14 cellular contexts compared by ENCODE assay signal in genomic region chr1:211566431-211567025, GRCh38. TPM values are rescaled to one million over a fixed set of nuclear protein-coding genes. Genes with fewer than 3 reads are reported as not detected.
DNase-seq lines count a peak whose midpoint lies in the region; ATAC-seq and TF ChIP-seq lines count a peak whose summit lies in the region.
"Had no signal": no experiment of that assay in that cellular context is flagged by ENCODE, and none has a peak within 500 bp of the region (broad histone marks: within the 10 kb centered on the region; RNA-seq: fewer than 3 reads in every experiment).

No MANE protein-coding gene starts in this region.

- H3K79me2 ChIP-seq in mammary epithelial cell (ENCODE audit: insufficient read depth, low read length): peaks cover under 1% of the 10 kb centered on the region

- H3K4me1 ChIP-seq in gastrocnemius medialis: no peaks in the 10 kb centered on the region
- H3K4me1 ChIP-seq in mammary epithelial cell (ENCODE audit: insufficient read depth, low read length): no peaks in the 10 kb centered on the region
- H3K4me1 ChIP-seq: A549, left lung, upper lobe of right lung had no signal

- H3K4me3 ChIP-seq in gastrocnemius medialis (no peak overlapping the region), mammary epithelial cell (replicated peaks in 1 of 3; ENCODE audit: insufficient read depth in 1 of 3, low read depth in 2 of 3, low read length in 3 of 3) (no peak overlapping the region)
- H3K4me3 ChIP-seq: A549, left lung, upper lobe of right lung had no signal

- no peaks in the 10 kb centered on the region for H3K36me3 Mint-ChIP-seq in activated CD4-positive, alpha-beta memory T cell treated with anti-CD3 and anti-CD28 coated beads for 36 hours
- no peaks in the 10 kb centered on the region for H3K36me3 Mint-ChIP-seq in activated CD4-positive, alpha-beta memory T cell treated with anti-CD3 and anti-CD28 coated beads, Interleukin-2, amount 10 ng/mL, durations not matched to agents 7 days and 5 days (ENCODE audit: low read depth)

- H3K9me3 ChIP-seq in gastrocnemius medialis: no peaks in the 10 kb centered on the region
- H3K9me3 ChIP-seq in mammary epithelial cell (replicated peaks; ENCODE audit: insufficient read depth, low read length): no peaks in the 10 kb centered on the region
- H3K9me3 ChIP-seq: A549, left lung, upper lobe of right lung had no signal

- no peaks in the 10 kb centered on the region for H3K9me3 Mint-ChIP-seq in activated CD4-positive, alpha-beta memory T cell treated with anti-CD3 and anti-CD28 coated beads for 36 hours
- H3K9me3 Mint-ChIP-seq in activated CD4-positive, alpha-beta memory T cell treated with anti-CD3 and anti-CD28 coated beads, Interleukin-2, amount 10 ng/mL, durations not matched to agents 7 days and 5 days: no peaks in the 10 kb centered on the region
- H3K9me3 Mint-ChIP-seq: activated T-cell treated with anti-CD3 and anti-CD28 coated beads, Interleukin-2, amount 50 U/mL, for 24 hours; T-helper 2 cell treated with Interferon-gamma antibody and Interleukin-4, amounts not matched to agents 5 μg/mL and 100 μg/mL, for 36 hours had no signal

- WGBS in mammary epithelial cell (ENCODE audit: low coverage, missing lambda C conversion rate): 79% methylated on average over 5 of the region's 5 CpGs

- H4K20me1 ChIP-seq in mammary epithelial cell (ENCODE audit: insufficient read depth, low read length): no peaks in the 10 kb centered on the region

- CTCF ChIA-PET in activated CD4-positive, alpha-beta memory T cell treated with anti-CD3 and anti-CD28 coated beads for 36 hours (lab: Charles Lee): interaction anchor here (1.0 kb wide), 1 partner anchor 12 kb away, joined by 4 read pairs; the partner anchor contains the start of gene SLC30A1
- CTCF ChIA-PET in activated CD4-positive, alpha-beta memory T cell treated with anti-CD3 and anti-CD28 coated beads, Interleukin-2, amount 10 ng/mL, durations not matched to agents 7 days and 5 days (lab: Charles Lee): no interaction called here
- CTCF ChIA-PET in mammary epithelial cell (lab: Charles Lee; ENCODE audit: low non-redundant PET): no interaction called here

- ATAC-seq in GM21367 (IDR thresholded peaks at IDR 0.05; ENCODE audit: unreplicated experiment): peak; percentile 78
- peak; percentile 91 for ATAC-seq in HG03039 (IDR thresholded peaks at IDR 0.05; ENCODE audit: unreplicated experiment)
- ATAC-seq in left lobe of liver: peak; percentile 64
- no peak for ATAC-seq in gastrocnemius medialis
- ATAC-seq: A549, left lung, upper lobe of right lung had no signal

- H3K27me3 ChIP-seq in gastrocnemius medialis (no peaks in the 10 kb centered on the region), mammary epithelial cell (ENCODE audit: insufficient read depth, low read length) (no peaks in the 10 kb centered on the region)
- H3K27me3 ChIP-seq: left lung, upper lobe of right lung had no signal

- no peak overlapping the region for H3K4me3 Mint-ChIP-seq in activated CD4-positive, alpha-beta memory T cell treated with anti-CD3 and anti-CD28 coated beads for 36 hours
- no peak overlapping the region for H3K4me3 Mint-ChIP-seq in activated CD4-positive, alpha-beta memory T cell treated with anti-CD3 and anti-CD28 coated beads, Interleukin-2, amount 10 ng/mL, durations not matched to agents 7 days and 5 days
- H3K4me3 Mint-ChIP-seq: activated T-cell treated with anti-CD3 and anti-CD28 coated beads, Interleukin-2, amount 50 U/mL, for 24 hours; T-helper 2 cell treated with Interferon-gamma antibody and Interleukin-4, amounts not matched to agents 5 μg/mL and 100 μg/mL, for 36 hours had no signal

- no TSS peak for BruUV-seq in mammary epithelial cell (replicated peaks; lab: Mats Ljungman, UMichigan)

- H3K27ac ChIP-seq in gastrocnemius medialis (no peak overlapping the region), mammary epithelial cell (ENCODE audit: insufficient read depth, low read depth, low read length) (no peak overlapping the region)
- H3K27ac ChIP-seq: A549, left lung, upper lobe of right lung had no signal

- in situ Hi-C loops in gastrocnemius medialis (cut with MboI; ENCODE audit: low sequenced_read_pairs in 4 of 4) (loop anchor here in 1 of 4 donors (5.0 to 25.0 kb wide), 2 partner anchors 86 to 271 kb away; partner anchors contain the start of gene LPGAT1), mammary epithelial cell (cut with MboI; ENCODE audit: low sequenced_read_pairs in 2 of 2) (loop anchor here in 1 of 2 donors (5.0 kb wide), 1 partner anchor 86 kb away; no protein-coding TSS in a partner anchor)

- H3K36me3 ChIP-seq in gastrocnemius medialis (no peaks in the 10 kb centered on the region), mammary epithelial cell (ENCODE audit: insufficient read depth, low read length) (peaks cover under 1% of the 10 kb centered on the region)
- H3K36me3 ChIP-seq: left lung, upper lobe of right lung had no signal

- peak; percentile 23 for DNase-seq in activated CD4-positive, alpha-beta memory T cell treated with anti-CD3 and anti-CD28 coated beads for 36 hours
- no peak for DNase-seq in activated CD4-positive, alpha-beta memory T cell treated with anti-CD3 and anti-CD28 coated beads, Interleukin-2, amount 10 ng/mL, durations not matched to agents 7 days and 5 days
- no peak for DNase-seq in left lobe of liver (ENCODE audit: low spot score)
- no peak for DNase-seq in cerebellum (ENCODE audit: low spot score)
- no peak for DNase-seq in gastrocnemius medialis
- DNase-seq in mammary epithelial cell: no peak
- DNase-seq: activated T-cell treated with anti-CD3 and anti-CD28 coated beads, Interleukin-2, amount 50 U/mL, for 24 hours; left lung; posterior cingulate gyrus; upper lobe of right lung had no signal

- TF ChIP-seq POLR2A in gastrocnemius medialis (IDR thresholded peaks at IDR 0.05): no peak

- dilution Hi-C loops in mammary epithelial cell (cut with HindIII; ENCODE audit: low sequenced_read_pairs): no loop called here

- H3K4me1 Mint-ChIP-seq in activated CD4-positive, alpha-beta memory T cell treated with anti-CD3 and anti-CD28 coated beads for 36 hours (ENCODE audit: low read depth): peaks cover 23% of the 10 kb centered on the region
- H3K4me1 Mint-ChIP-seq in activated CD4-positive, alpha-beta memory T cell treated with anti-CD3 and anti-CD28 coated beads, Interleukin-2, amount 10 ng/mL, durations not matched to agents 7 days and 5 days: peaks cover 18% of the 10 kb centered on the region

- POLR2A ChIA-PET in activated CD4-positive, alpha-beta memory T cell treated with anti-CD3 and anti-CD28 coated beads for 36 hours (lab: Charles Lee): no interaction called here
- POLR2A ChIA-PET in activated CD4-positive, alpha-beta memory T cell treated with anti-CD3 and anti-CD28 coated beads, Interleukin-2, amount 10 ng/mL, durations not matched to agents 7 days and 5 days (lab: Charles Lee): no interaction called here

- no peak overlapping the region for H3K9ac ChIP-seq in mammary epithelial cell (ENCODE audit: insufficient read depth, low read length)

- TF ChIP-seq CTCF in gastrocnemius medialis (IDR thresholded peaks at IDR 0.05 in 4 of 5, conservative IDR thresholded peaks at IDR 0.05 in 1 of 5) (no peak), mammary epithelial cell (conservative IDR thresholded peaks at IDR 0.05 in 1 of 2, IDR thresholded peaks at IDR 0.05 in 1 of 2; ENCODE audit: extremely low read depth in 1 of 2, insufficient read depth in 1 of 2, low read depth in 1 of 2, low read length in 2 of 2) (no peak)

- intact Hi-C loops in activated CD4-positive, alpha-beta memory T cell treated with anti-CD3 and anti-CD28 coated beads for 36 hours (cut with micrococcal nuclease): no loop called here
- intact Hi-C loops in gastrocnemius medialis (cut with DNase I; ENCODE audit: low total_unique reads): no loop called here
- intact Hi-C loops in mammary epithelial cell (cut with micrococcal nuclease): no loop called here

- peaks cover 1% of the 10 kb centered on the region for H3K27me3 Mint-ChIP-seq in activated CD4-positive, alpha-beta memory T cell treated with anti-CD3 and anti-CD28 coated beads for 36 hours
- no peaks in the 10 kb centered on the region for H3K27me3 Mint-ChIP-seq in activated CD4-positive, alpha-beta memory T cell treated with anti-CD3 and anti-CD28 coated beads, Interleukin-2, amount 10 ng/mL, durations not matched to agents 7 days and 5 days

- no peak overlapping the region for H3K27ac Mint-ChIP-seq in activated CD4-positive, alpha-beta memory T cell treated with anti-CD3 and anti-CD28 coated beads for 36 hours
- no peak overlapping the region for H3K27ac Mint-ChIP-seq in activated CD4-positive, alpha-beta memory T cell treated with anti-CD3 and anti-CD28 coated beads, Interleukin-2, amount 10 ng/mL, durations not matched to agents 7 days and 5 days
- H3K27ac Mint-ChIP-seq: activated T-cell treated with anti-CD3 and anti-CD28 coated beads, Interleukin-2, amount 50 U/mL, for 24 hours; T-helper 2 cell treated with Interferon-gamma antibody and Interleukin-4, amounts not matched to agents 5 μg/mL and 100 μg/mL, for 36 hours had no signal

- no peak overlapping the region for H2AFZ ChIP-seq in mammary epithelial cell (ENCODE audit: low read depth, low read length)

- no peak overlapping the region for H3K4me2 ChIP-seq in mammary epithelial cell (ENCODE audit: insufficient read depth, low read depth, low read length)
- H3K4me2 ChIP-seq: A549 had no signal

RNA-seq across cellular contexts. Expression of gene SLC30A1, which starts 12.4 kb away (rescaled TPM):
- 1 to 10 TPM; 3.5 to 3.9 TPM for total RNA-seq in activated CD4-positive, alpha-beta memory T cell treated with anti-CD3 and anti-CD28 coated beads for 36 hours
- total RNA-seq in activated CD4-positive, alpha-beta memory T cell treated with anti-CD3 and anti-CD28 coated beads, Interleukin-2, amount 10 ng/mL, durations not matched to agents 7 days and 5 days: 1 to 10 TPM; 8.0 to 8.2 TPM
- total RNA-seq in left lobe of liver (48.6 TPM), cerebellum (18.0 TPM), gastrocnemius medialis (1 to 10 TPM; 1.3 to 3.0 (median 2.1) TPM), mammary epithelial cell (10 to 100 TPM; 30.2 to 63.0 TPM)
- polyA plus RNA-seq in mammary epithelial cell: 6.6 TPM
- polyA minus RNA-seq in mammary epithelial cell: 18.0 TPM

Comparison
In these comparisons a context has a peak if more than half of its experiments do, and no peak if none do; other contexts are left out.
1. ATAC-seq: peak in GM21367 (single experiment), HG03039 (single experiment) and left lobe of liver (single experiment); none in gastrocnemius medialis (0 of 2).